In the genomic region with DNA sequence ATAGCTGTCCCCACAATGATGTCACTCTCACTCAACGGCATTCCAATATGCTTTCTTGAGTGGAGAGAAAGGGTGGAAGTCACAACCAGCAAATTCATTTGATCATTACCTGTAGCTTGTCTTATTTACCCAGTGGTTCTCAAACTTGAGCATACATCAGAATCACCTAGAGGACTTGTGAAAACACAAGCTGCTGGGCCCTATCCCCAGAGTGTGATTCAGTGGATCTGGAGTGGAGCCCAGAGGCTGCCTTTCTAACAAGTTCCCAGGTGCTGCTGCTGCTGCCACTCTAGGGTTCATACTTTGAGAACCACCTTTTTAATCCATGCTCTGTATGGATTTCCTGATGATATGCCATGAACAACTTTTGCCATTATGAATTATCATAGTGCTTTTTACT, we compare ENCODE assay signal across 28 cellular contexts.
DNase-seq lines count a peak whose midpoint lies in the region; ATAC-seq and TF ChIP-seq lines count a peak whose summit lies in the region.
"Had no signal": no experiment of that assay in that cellular context is flagged by ENCODE, and none has a peak within 500 bp of the region (broad histone marks: within the 10 kb centered on the region; RNA-seq: fewer than 3 reads in every experiment).

No MANE protein-coding gene starts in this region.

- BruUV-seq in mammary epithelial cell (replicated peaks; lab: Mats Ljungman, UMichigan) = no TSS peak

- TF ChIP-seq POLR2A in esophagus squamous epithelium (IDR thresholded peaks at IDR 0.05) = no peak

- intact Hi-C loops in left ventricle myocardium superior (cut with micrococcal nuclease) = no loop called here
- intact Hi-C loops in mammary epithelial cell (cut with micrococcal nuclease) = no loop called here
- intact Hi-C loops in esophagus squamous epithelium (cut with DNase I) = no loop called here

- H3K27me3 ChIP-seq in right atrium auricular region (no peaks in the 10 kb centered on the region), mammary epithelial cell (ENCODE audit: insufficient read depth, low read length) (no peaks in the 10 kb centered on the region), esophagus squamous epithelium (no peaks in the 10 kb centered on the region)
- H3K27me3 ChIP-seq: BLaER1, gastroesophageal sphincter, right lobe of liver, spleen, vagina had no signal

- peak; percentile 54 for ATAC-seq in left ventricle myocardium superior
- ATAC-seq: activated T-helper 17 cell treated with anti-CD3 and anti-CD28 coated beads, Interleukin-2, amount 50 U/mL, for 72 hours; effector memory CD8-positive, alpha-beta T cell; gastroesophageal sphincter; stimulated activated naive CD8-positive, alpha-beta T cell treated with anti-CD3 and anti-CD28 coated beads, Interleukin-15, amount 100 ng/mL, for 72 hours had no signal

- no peaks in the 10 kb centered on the region for H3K4me1 ChIP-seq in right atrium auricular region
- H3K4me1 ChIP-seq in mammary epithelial cell (ENCODE audit: insufficient read depth, low read length) = no peaks in the 10 kb centered on the region
- no peaks in the 10 kb centered on the region for H3K4me1 ChIP-seq in esophagus squamous epithelium
- H3K4me1 ChIP-seq: BLaER1, gastroesophageal sphincter, HAP-1, right lobe of liver, SJSA1, spleen, vagina had no signal

- H3K79me2 ChIP-seq in mammary epithelial cell (ENCODE audit: insufficient read depth, low read length) = no peaks in the 10 kb centered on the region

- H4K20me1 ChIP-seq in mammary epithelial cell (ENCODE audit: insufficient read depth, low read length) = no peaks in the 10 kb centered on the region
- H4K20me1 ChIP-seq: BLaER1 had no signal

- H3K9me3 ChIP-seq in right atrium auricular region (no peaks in the 10 kb centered on the region), mammary epithelial cell (replicated peaks; ENCODE audit: insufficient read depth, low read length) (no peaks in the 10 kb centered on the region), esophagus squamous epithelium (peaks cover 0 to 7% (median 0%) of the 10 kb centered on the region in 3 donors)
- H3K9me3 ChIP-seq: HAP-1, right lobe of liver, thoracic aorta, vagina had no signal

- in situ Hi-C loops in mammary epithelial cell (cut with MboI; ENCODE audit: low sequenced_read_pairs in 2 of 2) (loop anchor here in 1 of 2 donors (25.0 kb wide), 2 partner anchors 396 to 496 kb away; a partner anchor contains a TSS), KBM-7 (cut with MboI; ENCODE audit: low pct_unique_long_range_greater_than_20kb, low sequenced_read_pairs) (loop anchor here (25.0 kb wide), 1 partner anchor 421 kb away; no protein-coding TSS in a partner anchor)

- H3K36me3 ChIP-seq in right atrium auricular region (peaks cover 29% of the 10 kb centered on the region), mammary epithelial cell (ENCODE audit: insufficient read depth, low read length) (no peaks in the 10 kb centered on the region), esophagus squamous epithelium (peaks cover 0 to 27% (median 0%) of the 10 kb centered on the region in 3 donors)
- H3K36me3 ChIP-seq: HAP-1, SJSA1, thoracic aorta, WERI-Rb-1 had no signal

- no peak for DNase-seq in left ventricle myocardium superior
- DNase-seq in right atrium auricular region (ENCODE audit: low spot score) = no peak
- peak; percentile 19 for DNase-seq in mammary epithelial cell
- DNase-seq in kidney tubule cell (ENCODE audit: low spot score) = peak; percentile 29
- DNase-seq in KBM-7 = no peak
- DNase-seq in esophagus squamous epithelium (lab: John Stamatoyannopoulos, UW) = no peak
- DNase-seq in activated effector memory CD4-positive, alpha-beta T cell treated with Interleukin-2 at 50 U/mL for 16 hours = no peak
- DNase-seq: activated CD4-positive, alpha-beta T cell treated with anti-CD3 and anti-CD28 coated beads for 4 hours; amygdala; effector memory CD8-positive, alpha-beta T cell; hippocampal formation; KG1; NCI-H1417 treated with DMSO at 0.1 percent for 48 hours; NCI-H446; NCI-H748 treated with DMSO at 0.1 percent for 48 hours; posterior cingulate gyrus; right lobe of liver; spleen; stimulated activated CD8-positive, alpha-beta memory T cell treated with anti-CD3 and anti-CD28 coated beads, Interleukin-4, amount 100 ng/mL, for 48 hours; stimulated activated naive CD8-positive, alpha-beta T cell treated with anti-CD3 and anti-CD28 coated beads, Interleukin-15, amount 100 ng/mL, for 72 hours; WERI-Rb-1 had no signal

- CTCF ChIA-PET in mammary epithelial cell (lab: Charles Lee; ENCODE audit: low non-redundant PET) = interaction anchor here (0.7 kb wide), 1 partner anchor 19 kb away, joined by 3 read pairs; no protein-coding TSS in a partner anchor

- dilution Hi-C loops in mammary epithelial cell (cut with HindIII; ENCODE audit: low sequenced_read_pairs) = no loop called here

- no peak overlapping the region for H3K27ac ChIP-seq in right atrium auricular region
- H3K27ac ChIP-seq in mammary epithelial cell (ENCODE audit: insufficient read depth, low read depth, low read length) = no peak overlapping the region
- H3K27ac ChIP-seq in esophagus squamous epithelium = no peak overlapping the region
- H3K27ac ChIP-seq: BLaER1, gastroesophageal sphincter, right lobe of liver, SJSA1, spleen, thoracic aorta, vagina, WERI-Rb-1 had no signal

- TF ChIP-seq CTCF in right atrium auricular region (IDR thresholded peaks at IDR 0.05) (no peak), mammary epithelial cell (conservative IDR thresholded peaks at IDR 0.05 in 1 of 2, IDR thresholded peaks at IDR 0.05 in 1 of 2; ENCODE audit: extremely low read depth in 1 of 2, insufficient read depth in 1 of 2, low read depth in 1 of 2, low read length in 2 of 2) (no peak), esophagus squamous epithelium (IDR thresholded peaks at IDR 0.05) (no peak)

- H3K9ac ChIP-seq in mammary epithelial cell (ENCODE audit: insufficient read depth, low read length) = no peak overlapping the region
- H3K9ac ChIP-seq: BLaER1 had no signal

- H3K4me2 ChIP-seq in mammary epithelial cell (ENCODE audit: insufficient read depth, low read depth, low read length) = no peak overlapping the region
- H3K4me2 ChIP-seq: BLaER1 had no signal

- 100% methylated on average over 1 of the region's 1 CpG for WGBS in mammary epithelial cell (ENCODE audit: low coverage, missing lambda C conversion rate)
- WGBS in esophagus squamous epithelium, 2 donors = 89 to 92% methylated on average over 1 of the region's 1 CpG

- H2AFZ ChIP-seq in mammary epithelial cell (ENCODE audit: low read depth, low read length) = no peak overlapping the region

- no peak overlapping the region for H3K4me3 ChIP-seq in right atrium auricular region
- no peak overlapping the region for H3K4me3 ChIP-seq in mammary epithelial cell (replicated peaks in 1 of 3; ENCODE audit: insufficient read depth in 1 of 3, low read depth in 2 of 3, low read length in 3 of 3)
- H3K4me3 ChIP-seq in esophagus squamous epithelium = no peak overlapping the region
- H3K4me3 ChIP-seq: BLaER1, gastroesophageal sphincter, HAP-1, right lobe of liver, SJSA1, spleen, thoracic aorta, vagina had no signal

Comparison
In these comparisons a context has a peak if more than half of its experiments do, and no peak if none do; other contexts are left out.
1. DNase-seq: peak in mammary epithelial cell (single experiment) and kidney tubule cell (single experiment); none in left ventricle myocardium superior (single experiment), right atrium auricular region (single experiment), KBM-7 (single experiment), esophagus squamous epithelium (single experiment) and activated effector memory CD4-positive, alpha-beta T cell treated with Interleukin-2 at 50 U/mL for 16 hours (single experiment).